23 cellular contexts compared by ENCODE assay signal in genomic region chr1:182972231-182972630, GRCh38. TPM values are rescaled to one million over a fixed set of nuclear protein-coding genes. Genes with fewer than 3 reads are reported as not detected.
"Had no signal": no experiment of that assay in that cellular context is flagged by ENCODE, and none has a peak within 500 bp of the region (broad histone marks: within the 10 kb centered on the region; RNA-seq: fewer than 3 reads in every experiment).

No MANE protein-coding gene starts in this region.

- H3K27ac ChIP-seq: RWPE1 had no signal

- DNase-seq: KBM-7, MV-4-11, NCI-H1048, NCI-H1105, NCI-H1417, NCI-H1436 treated with DMSO at 0.1 percent for 48 hours, NCI-H1694, NCI-H187 treated with DMSO at 0.1 percent for 48 hours, NCI-H2029 treated with DMSO at 0.1 percent for 48 hours, NCI-H2171 treated with DMSO at 0.1 percent for 48 hours, NCI-H345, NCI-H510A, NCI-H524 treated with DMSO at 0.1 percent for 48 hours, NCI-H69, NCI-H774, SHP77, SK-N-SH, SW 1271 had no signal

- H3K4me2 ChIP-seq: SK-N-SH had no signal

- H3K9me3 ChIP-seq: SK-N-SH had no signal

- H3K9ac ChIP-seq: SK-N-SH had no signal

RNA-seq across cellular contexts. Expression of gene SHCBP1L, which starts 19.3 kb away (rescaled TPM):
- total RNA-seq: HT-29, LHCN-M2, MCF 10A, SK-MEL-5 had no signal
